13 cellular contexts compared by ENCODE assay signal in the genomic region with DNA sequence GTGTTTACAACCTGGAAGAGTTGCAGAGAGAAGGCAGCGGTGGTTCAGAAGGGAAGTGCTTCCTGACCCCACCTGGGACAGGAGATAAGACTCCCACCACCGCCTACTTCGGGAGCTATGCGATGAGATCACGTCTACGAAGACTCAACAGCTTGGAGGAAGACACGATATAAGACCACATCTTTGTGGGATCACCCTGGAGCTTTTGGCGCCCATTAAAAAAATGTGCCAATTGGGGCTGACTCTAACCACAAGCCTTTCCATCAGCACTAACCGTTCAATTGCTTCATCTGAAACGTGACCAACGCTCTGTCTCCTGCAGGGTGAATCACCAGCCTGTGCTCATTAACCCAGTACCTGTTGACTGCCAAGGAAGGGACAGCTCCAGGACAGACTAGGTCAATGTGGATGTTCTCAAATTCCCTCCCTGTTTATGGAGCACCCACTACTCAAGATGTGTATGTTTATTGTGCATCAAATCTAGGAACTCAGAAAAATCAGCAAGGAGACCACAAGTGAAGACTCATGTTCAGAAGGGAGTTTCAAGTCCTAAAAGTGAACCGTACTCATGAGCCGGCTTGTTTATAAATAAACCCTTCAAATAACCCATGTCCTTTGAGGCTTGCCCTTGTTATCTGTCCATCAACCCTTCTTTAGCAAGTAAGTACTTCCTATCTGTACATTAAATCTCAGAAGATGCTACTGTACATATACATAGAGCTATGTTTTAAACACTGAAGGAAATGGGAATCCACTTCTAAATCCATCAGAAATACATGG.
DNase-seq lines count a peak whose midpoint lies in the region; ATAC-seq and TF ChIP-seq lines count a peak whose summit lies in the region.
"Had no signal": no experiment of that assay in that cellular context is flagged by ENCODE, and none has a peak within 500 bp of the region (broad histone marks: within the 10 kb centered on the region; RNA-seq: fewer than 3 reads in every experiment).

No MANE protein-coding gene starts in this region.

- dilution Hi-C loops in mammary epithelial cell (cut with HindIII; ENCODE audit: low sequenced_read_pairs), result no loop called here

- no peak overlapping the region for H2AFZ ChIP-seq in mammary epithelial cell (ENCODE audit: low read depth, low read length)

- no peak for TF ChIP-seq CTCF in mammary epithelial cell (conservative IDR thresholded peaks at IDR 0.05 in 1 of 2, IDR thresholded peaks at IDR 0.05 in 1 of 2; ENCODE audit: extremely low read depth in 1 of 2, insufficient read depth in 1 of 2, low read depth in 1 of 2, low read length in 2 of 2)
- TF ChIP-seq CTCF in neutrophil (IDR thresholded peaks at IDR 0.05), result no peak
- no peak for TF ChIP-seq CTCF in thyroid gland (IDR thresholded peaks at IDR 0.05)
- TF ChIP-seq CTCF in GM20000 (IDR thresholded peaks at IDR 0.05; ENCODE audit: extremely low read depth, missing control alignments), result no peak

- no peak for TF ChIP-seq POLR2A in thyroid gland (IDR thresholded peaks at IDR 0.05)

- in situ Hi-C loops in mammary epithelial cell (cut with MboI; ENCODE audit: low sequenced_read_pairs in 2 of 2), result no loop called here

- no peak for ATAC-seq in GM18909 (IDR thresholded peaks at IDR 0.05; ENCODE audit: poor library complexity, unreplicated experiment)
- ATAC-seq: left colon had no signal

- H3K9ac ChIP-seq in mammary epithelial cell (ENCODE audit: insufficient read depth, low read length), result no peak overlapping the region

- H3K27ac ChIP-seq in mammary epithelial cell (ENCODE audit: insufficient read depth, low read depth, low read length) (no peak overlapping the region), neutrophil (peak overlapping the region; percentile 8), thyroid gland (no peak overlapping the region)

- H3K4me1 ChIP-seq in mammary epithelial cell (ENCODE audit: insufficient read depth, low read length) (peaks cover 20% of the 10 kb centered on the region), neutrophil (ENCODE audit: control insufficient read depth in 1 of 2, insufficient read depth in 1 of 2, low read depth in 1 of 2, low read length in 1 of 2) (peaks cover 20 to 25% of the 10 kb centered on the region in 2 experiments), thyroid gland (peaks cover 8 to 28% of the 10 kb centered on the region in 2 donors)

- H3K4me2 ChIP-seq in mammary epithelial cell (ENCODE audit: insufficient read depth, low read depth, low read length), result no peak overlapping the region

- peaks cover 3% of the 10 kb centered on the region for H3K36me3 ChIP-seq in mammary epithelial cell (ENCODE audit: insufficient read depth, low read length)
- peaks cover 43% of the 10 kb centered on the region for H3K36me3 ChIP-seq in neutrophil
- H3K36me3 ChIP-seq in thyroid gland, result peaks cover 11 to 21% of the 10 kb centered on the region in 2 donors

- BruUV-seq in mammary epithelial cell (replicated peaks; lab: Mats Ljungman, UMichigan), result no TSS peak

- WGBS in mammary epithelial cell (ENCODE audit: low coverage, missing lambda C conversion rate), result 80% methylated on average over 4 of the region's 13 CpGs
- WGBS in thyroid gland, 2 donors, result 88 to 94% methylated on average over 13 of the region's 13 CpGs

- H3K4me3 ChIP-seq in mammary epithelial cell (replicated peaks in 1 of 3; ENCODE audit: insufficient read depth in 1 of 3, low read depth in 2 of 3, low read length in 3 of 3) (no peak overlapping the region), neutrophil (ENCODE audit: low read depth in 1 of 2, low read length in 1 of 2) (no peak overlapping the region), thyroid gland (replicated peaks in 1 of 3) (no peak overlapping the region)

- CTCF ChIA-PET in mammary epithelial cell (lab: Charles Lee; ENCODE audit: low non-redundant PET), result no interaction called here

- peaks cover 81% of the 10 kb centered on the region for H3K79me2 ChIP-seq in mammary epithelial cell (ENCODE audit: insufficient read depth, low read length)

- no peaks in the 10 kb centered on the region for H3K27me3 ChIP-seq in mammary epithelial cell (ENCODE audit: insufficient read depth, low read length)
- no peaks in the 10 kb centered on the region for H3K27me3 ChIP-seq in neutrophil
- no peaks in the 10 kb centered on the region for H3K27me3 ChIP-seq in thyroid gland

- DNase-seq in EL (peak; percentile 96), NCI-H226 (peak; percentile 91), mammary epithelial cell (peak; percentile 67), thyroid gland (no peak), GM20000 (ENCODE audit: low spot score) (no peak)
- no peak for DNase-seq in activated effector memory CD4-positive, alpha-beta T cell treated with anti-CD3 and anti-CD28 coated beads, Interleukin-2, amount 50 U/mL, for 16 hours
- DNase-seq: activated gamma-delta T cell treated with Interleukin-2 at 50 U/mL for 16 hours; DMS79 treated with DMSO at 0.1 percent for 48 hours; effector CD8-positive, alpha-beta T cell; left colon; NCI-H524 had no signal

- intact Hi-C loops in mammary epithelial cell (cut with micrococcal nuclease) (no loop called here), thyroid gland (cut with DNase I) (no loop called here)

- H3K9me3 ChIP-seq in mammary epithelial cell (replicated peaks; ENCODE audit: insufficient read depth, low read length) (no peaks in the 10 kb centered on the region), neutrophil (no peaks in the 10 kb centered on the region), thyroid gland (no peaks in the 10 kb centered on the region)

- H4K20me1 ChIP-seq in mammary epithelial cell (ENCODE audit: insufficient read depth, low read length), result peaks cover 3% of the 10 kb centered on the region

Comparison
In these comparisons a context has a peak if more than half of its experiments do, and no peak if none do; other contexts are left out.
1. DNase-seq: peak in EL (single experiment), NCI-H226 (single experiment) and mammary epithelial cell (single experiment); none in thyroid gland (0 of 2), activated effector memory CD4-positive, alpha-beta T cell treated with anti-CD3 and anti-CD28 coated beads, Interleukin-2, amount 50 U/mL, for 16 hours (single experiment) and GM20000 (single experiment).